Comparison of ENCODE assay signal across 8 cellular contexts in genomic region chr4:152935661-152936445, GRCh38. TPM values are rescaled to one million over a fixed set of nuclear protein-coding genes. Genes with fewer than 3 reads are reported as not detected.
A peak's percentile ranks its signal among the peaks of the same experiment; 100 is the strongest.
DNase-seq lines count a peak whose midpoint lies in the region; ATAC-seq, FAIRE-seq and TF ChIP-seq lines count a peak whose summit lies in the region.

Gene FHDC1, plus strand, starts transcription at chr4:152936323. Its CDS starts 6,735 bp downstream, at chr4:152943058.

- no peak within 1 kb of the TSS for H3K27ac ChIP-seq in CD8-positive, alpha-beta T cell (ENCODE audit: low read depth, low read length)
- H3K27ac ChIP-seq in kidney (ENCODE audit: low read depth in 2 of 2, low read length in 2 of 2), result peak within 1 kb of the TSS; percentile 57 to 76

- intact Hi-C loops in CD8-positive, alpha-beta T cell (cut with DNase I, micrococcal nuclease), result no loop called here
- intact Hi-C loops in MCF 10A (cut with micrococcal nuclease) (loop anchor here (1.0 to 5.0 kb wide), 4 partner anchors 36 to 193 kb away; no protein-coding TSS in a partner anchor), kidney (cut with DNase I) (no loop called here)

- H3K4me3 Mint-ChIP-seq in CD8-positive, alpha-beta T cell, result peak within 1 kb of the TSS; percentile 74
- peak within 1 kb of the TSS; percentile 84 for H3K4me3 Mint-ChIP-seq in MCF 10A (ENCODE audit: unreplicated experiment)
- H3K4me3 Mint-ChIP-seq in stimulated activated memory B cell treated with anti-CD40 and anti-IgM and Interleukin-4, amounts not matched to agents 10 μg/mL and 1 μg/mL and 100 μg/mL, for 72 hours, result peak within 1 kb of the TSS; percentile 74

- no peak for TF ChIP-seq CTCF in CD8-positive, alpha-beta T cell (IDR thresholded peaks at IDR 0.05)
- TF ChIP-seq CTCF in MCF 10A (IDR thresholded peaks at IDR 0.05; ENCODE audit: unreplicated experiment) (no peak), kidney (IDR thresholded peaks at IDR 0.05; ENCODE audit: borderline replicate concordance, extremely low read depth, insufficient read depth) (no peak)

- peak within 1 kb of the TSS; percentile 22 to 55 for H3K9ac ChIP-seq in kidney (ENCODE audit: low read length in 2 of 2)

- ATAC-seq in CD8-positive, alpha-beta T cell, result no peak
- peak; percentile 40 for ATAC-seq in GM21381 (IDR thresholded peaks at IDR 0.05; ENCODE audit: unreplicated experiment)
- ATAC-seq in stimulated activated memory B cell treated with anti-CD40 and anti-IgM and Interleukin-4, amounts not matched to agents 10 μg/mL and 1 μg/mL and 100 μg/mL, for 72 hours, result peak; percentile 44
- no peak for ATAC-seq in HG02623 (IDR thresholded peaks at IDR 0.05; ENCODE audit: unreplicated experiment)

- H3K27me3 ChIP-seq in CD8-positive, alpha-beta T cell (ENCODE audit: insufficient read depth, low read length), result no peaks in the 10 kb centered on the region

- H3K4me3 ChIP-seq in CD8-positive, alpha-beta T cell (ENCODE audit: low read depth, low read length), result peak within 1 kb of the TSS; percentile 52
- H3K4me3 ChIP-seq in kidney (ENCODE audit: low read length in 2 of 2), result peak within 1 kb of the TSS; percentile 60 to 70

- BruUV-seq in MCF 10A (replicated peaks; lab: Mats Ljungman, UMichigan), result no TSS peak

- peaks cover 45% of the 10 kb centered on the region for H3K27me3 Mint-ChIP-seq in CD8-positive, alpha-beta T cell (ENCODE audit: low read depth)
- no peaks in the 10 kb centered on the region for H3K27me3 Mint-ChIP-seq in MCF 10A (ENCODE audit: insufficient read depth, unreplicated experiment)
- peaks cover 48% of the 10 kb centered on the region for H3K27me3 Mint-ChIP-seq in stimulated activated memory B cell treated with anti-CD40 and anti-IgM and Interleukin-4, amounts not matched to agents 10 μg/mL and 1 μg/mL and 100 μg/mL, for 72 hours

- CTCF ChIA-PET in CD8-positive, alpha-beta T cell (lab: Charles Lee), result no interaction called here
- CTCF ChIA-PET in MCF 10A (lab: Yijun Ruan, JAX), result interaction anchor here (0.6 to 2.2 kb wide), 11 partner anchors 11 to 709 kb away, joined by 3 to 12 read pairs (median 5); no protein-coding TSS in a partner anchor

- FAIRE-seq in kidney (lab: Jason Lieb, UNC), result no peak

- H3K27ac Mint-ChIP-seq in CD8-positive, alpha-beta T cell, result no peak within 1 kb of the TSS
- H3K27ac Mint-ChIP-seq in MCF 10A (ENCODE audit: low read depth, unreplicated experiment), result no peak within 1 kb of the TSS
- H3K27ac Mint-ChIP-seq in stimulated activated memory B cell treated with anti-CD40 and anti-IgM and Interleukin-4, amounts not matched to agents 10 μg/mL and 1 μg/mL and 100 μg/mL, for 72 hours, result no peak within 1 kb of the TSS

- no peaks in the 10 kb centered on the region for H3K9me3 Mint-ChIP-seq in CD8-positive, alpha-beta T cell
- no peaks in the 10 kb centered on the region for H3K9me3 Mint-ChIP-seq in MCF 10A (ENCODE audit: unreplicated experiment)
- H3K9me3 Mint-ChIP-seq in stimulated activated memory B cell treated with anti-CD40 and anti-IgM and Interleukin-4, amounts not matched to agents 10 μg/mL and 1 μg/mL and 100 μg/mL, for 72 hours, result no peaks in the 10 kb centered on the region

- no peaks in the 10 kb centered on the region for H3K9me3 ChIP-seq in CD8-positive, alpha-beta T cell (ENCODE audit: low read length)
- no peaks in the 10 kb centered on the region for H3K9me3 ChIP-seq in kidney (ENCODE audit: control insufficient read depth in 1 of 2, low read length in 2 of 2)

- no peaks in the 10 kb centered on the region for H3K36me3 Mint-ChIP-seq in CD8-positive, alpha-beta T cell
- no peaks in the 10 kb centered on the region for H3K36me3 Mint-ChIP-seq in MCF 10A (ENCODE audit: insufficient read depth, unreplicated experiment)
- no peaks in the 10 kb centered on the region for H3K36me3 Mint-ChIP-seq in stimulated activated memory B cell treated with anti-CD40 and anti-IgM and Interleukin-4, amounts not matched to agents 10 μg/mL and 1 μg/mL and 100 μg/mL, for 72 hours

- H3K4me1 ChIP-seq in CD8-positive, alpha-beta T cell (ENCODE audit: insufficient read depth, low read length), result peaks cover 7% of the 10 kb centered on the region
- H3K4me1 ChIP-seq in kidney (ENCODE audit: control insufficient read depth in 1 of 2, insufficient read depth in 1 of 2, low read depth in 1 of 2, low read length in 2 of 2), result peaks cover 0 to 6% of the 10 kb centered on the region in 2 donors

- peaks cover 17% of the 10 kb centered on the region for H3K4me1 Mint-ChIP-seq in CD8-positive, alpha-beta T cell (ENCODE audit: low read depth)
- peaks cover 16% of the 10 kb centered on the region for H3K4me1 Mint-ChIP-seq in MCF 10A (ENCODE audit: insufficient read depth, unreplicated experiment)
- H3K4me1 Mint-ChIP-seq in stimulated activated memory B cell treated with anti-CD40 and anti-IgM and Interleukin-4, amounts not matched to agents 10 μg/mL and 1 μg/mL and 100 μg/mL, for 72 hours, result peaks cover 27% of the 10 kb centered on the region

- no peaks in the 10 kb centered on the region for H3K36me3 ChIP-seq in CD8-positive, alpha-beta T cell (ENCODE audit: insufficient read depth, low read length)
- no peaks in the 10 kb centered on the region for H3K36me3 ChIP-seq in kidney (ENCODE audit: control insufficient read depth in 1 of 2, insufficient read depth in 2 of 2, low read length in 2 of 2)

- no peak for DNase-seq in CD8-positive, alpha-beta T cell
- peak; percentile 72 for DNase-seq in NCI-H510A treated with DMSO at 0.1 percent for 48 hours (lab: John Stamatoyannopoulos, UW)
- peak; percentile 84 for DNase-seq in MCF 10A (ENCODE audit: unreplicated experiment)
- DNase-seq in kidney, result peak; percentile 90
- DNase-seq in NCI-H524 treated with DMSO at 0.1 percent for 48 hours (lab: John Stamatoyannopoulos, UW), result no peak

- POLR2A ChIA-PET in CD8-positive, alpha-beta T cell (lab: Charles Lee), result no interaction called here
- POLR2A ChIA-PET in MCF 10A (lab: Yijun Ruan, JAX), result interaction anchor here (0.8 to 3.9 kb wide), 20 partner anchors 8 to 192 kb away, joined by 3 to 49 read pairs (median 6); partner anchors contain the start of gene TIGD4

RNA-seq across cellular contexts. Expression of gene FHDC1, which starts in this region (rescaled TPM):
- under 1 TPM in 1 of 2 experiments, not detected in 1; 0.08 TPM for total RNA-seq in CD8-positive, alpha-beta T cell
- 2.0 and 2.7 TPM in 2 replicates for total RNA-seq in MCF 10A (2022)
- total RNA-seq in kidney, result 5.9 TPM
- polyA plus RNA-seq in kidney (ENCODE audit: insufficient read depth, low read depth, low replicate concordance), result 1.5 TPM

Comparison
In these comparisons a context has a peak if more than half of its experiments do, and no peak if none do; other contexts are left out.
1. ATAC-seq: peak in GM21381 (single experiment) and stimulated activated memory B cell treated with anti-CD40 and anti-IgM and Interleukin-4, amounts not matched to agents 10 μg/mL and 1 μg/mL and 100 μg/mL, for 72 hours (single experiment); none in CD8-positive, alpha-beta T cell (single experiment) and HG02623 (single experiment).
2. DNase-seq: peak in NCI-H510A treated with DMSO at 0.1 percent for 48 hours (single experiment), MCF 10A (single experiment) and kidney (single experiment); none in CD8-positive, alpha-beta T cell (0 of 7) and NCI-H524 treated with DMSO at 0.1 percent for 48 hours (single experiment).
3. Peak in every context shown above with its lines, with median percentiles within 50 percentile points of each other: H3K4me3 Mint-ChIP-seq.